In the genomic region with DNA sequence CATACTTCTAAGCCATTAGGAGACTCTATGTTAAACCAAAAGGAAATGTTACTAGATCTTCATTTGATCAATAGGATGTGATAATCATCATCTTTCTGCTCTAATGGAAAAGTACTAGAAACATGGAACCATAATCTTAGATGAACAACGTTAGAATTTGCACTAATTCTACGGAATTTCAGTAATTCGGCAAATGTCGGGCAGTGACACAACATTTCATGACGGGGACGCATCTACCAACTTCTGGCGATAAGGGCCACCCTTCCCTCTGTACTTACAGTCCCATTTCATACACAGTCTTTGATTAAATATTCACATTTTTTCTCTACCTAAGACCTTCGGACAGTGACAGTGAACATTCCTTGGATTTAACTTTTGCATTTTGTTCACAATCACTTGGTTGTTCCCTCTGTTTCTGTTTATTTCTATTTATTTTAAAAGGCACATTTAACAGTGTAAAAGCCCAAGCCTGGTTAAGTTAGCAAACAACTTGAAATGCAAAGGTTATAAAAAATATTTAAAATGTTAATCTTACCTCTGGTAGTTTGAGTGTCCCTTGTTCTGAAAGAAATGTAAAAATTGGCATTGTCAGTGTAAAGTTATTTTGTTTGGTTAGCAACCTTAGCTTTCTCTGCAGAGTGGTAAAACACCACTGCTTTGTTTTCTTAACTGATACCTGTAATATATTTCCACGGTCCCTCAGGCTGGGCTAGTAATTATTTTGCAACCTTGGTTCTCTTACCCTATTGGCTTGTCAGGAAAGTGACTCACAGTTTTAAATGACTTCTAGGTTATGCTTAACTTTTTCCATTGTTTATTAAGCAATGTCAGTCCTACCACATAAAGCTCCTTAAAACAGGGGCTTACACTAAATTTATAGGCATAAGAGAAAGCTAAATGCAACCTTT, we compare ENCODE assay signal across 13 cellular contexts.
DNase-seq lines count a peak whose midpoint lies in the region; ATAC-seq and FAIRE-seq lines count a peak whose summit lies in the region.
"Had no signal": no experiment of that assay in that cellular context is flagged by ENCODE, and none has a peak within 500 bp of the region (broad histone marks: within the 10 kb centered on the region; RNA-seq: fewer than 3 reads in every experiment).

No MANE protein-coding gene starts in this region.

- H3K27me3 ChIP-seq in adipocyte (replicated peaks; ENCODE audit: control insufficient read depth, insufficient read depth, low read length) (no peaks in the 10 kb centered on the region), stomach smooth muscle (ENCODE audit: control insufficient read depth in 1 of 2, insufficient read depth in 2 of 2, low read length in 2 of 2) (no peaks in the 10 kb centered on the region)
- H3K27me3 ChIP-seq: stomach had no signal

- H3K4me1 ChIP-seq in adipocyte (ENCODE audit: control insufficient read depth, insufficient read depth, low read length) (peaks cover 1% of the 10 kb centered on the region), stomach smooth muscle (ENCODE audit: control insufficient read depth, insufficient read depth, low read length) (peaks cover 8% of the 10 kb centered on the region)

- H3K36me3 ChIP-seq in adipocyte (ENCODE audit: control insufficient read depth, insufficient read depth, low read length, severe bottlenecking) (no peaks in the 10 kb centered on the region), stomach smooth muscle (ENCODE audit: control insufficient read depth in 2 of 2, insufficient read depth in 2 of 2, low read length in 2 of 2) (no peaks in the 10 kb centered on the region)
- H3K36me3 ChIP-seq: stomach had no signal

- DNase-seq in LoVo (ENCODE audit: low spot score): peak; percentile 25
- DNase-seq in adipocyte (ENCODE audit: low read depth): peak; percentile 81
- peak; percentile 27 for DNase-seq in glomerular visceral epithelial cell (ENCODE audit: extremely low spot score)
- DNase-seq in sciatic nerve (ENCODE audit: low spot score): no peak
- DNase-seq in HTR-8/SVneo (ENCODE audit: insufficient read length, low spot score): no peak
- DNase-seq: activated gamma-delta T cell; Caco-2; stimulated activated CD4-positive, alpha-beta T cell treated with anti-CD3 and anti-CD28 coated beads, Interleukin-1b, Interleukin-23, amount 100 ng/mL, for 48 hours; stomach had no signal

- intact Hi-C loops in sciatic nerve (cut with DNase I): no loop called here

- no peak for FAIRE-seq in HTR-8/SVneo (lab: Jason Lieb, UNC)
- FAIRE-seq: GM12892 had no signal

- ATAC-seq in sciatic nerve (no peak), GM19395 (IDR thresholded peaks at IDR 0.05; ENCODE audit: unreplicated experiment) (no peak), GM19455 (IDR thresholded peaks at IDR 0.05; ENCODE audit: unreplicated experiment) (no peak)

- H3K9ac ChIP-seq in adipocyte (ENCODE audit: low read length): no peak overlapping the region
- no peak overlapping the region for H3K9ac ChIP-seq in stomach smooth muscle (ENCODE audit: low read length in 2 of 2)

- H3K4me3 ChIP-seq in adipocyte (ENCODE audit: low read length): no peak overlapping the region
- no peak overlapping the region for H3K4me3 ChIP-seq in stomach smooth muscle (ENCODE audit: low read length in 2 of 2)
- H3K4me3 ChIP-seq: stomach had no signal

- H3K27ac ChIP-seq in stomach smooth muscle (ENCODE audit: low read length): peak overlapping the region; percentile 58
- H3K27ac ChIP-seq: stomach had no signal

- no peaks in the 10 kb centered on the region for H3K9me3 ChIP-seq in adipocyte (ENCODE audit: control insufficient read depth, low read length)
- no peaks in the 10 kb centered on the region for H3K9me3 ChIP-seq in stomach smooth muscle (ENCODE audit: control insufficient read depth in 2 of 2, low read length in 2 of 2)
- H3K9me3 ChIP-seq: Caco-2, stomach had no signal

Comparison
In these comparisons a context has a peak if more than half of its experiments do, and no peak if none do; other contexts are left out.
1. DNase-seq: peak in LoVo (single experiment), adipocyte (single experiment) and glomerular visceral epithelial cell (single experiment); none in sciatic nerve (single experiment) and HTR-8/SVneo (single experiment).